In genomic region chr6:91590191-91590590, GRCh38 we compare ENCODE assay signal across 28 cellular contexts.
"Had no signal": no experiment of that assay in that cellular context is flagged by ENCODE, and none has a peak within 500 bp of the region (broad histone marks: within the 10 kb centered on the region; RNA-seq: fewer than 3 reads in every experiment).

No MANE protein-coding gene starts in this region.

- H3K4me1 ChIP-seq: colonic mucosa, esophagus muscularis mucosa, foreskin keratinocyte, heart right ventricle, prostate gland, right atrium auricular region, suprapubic skin, transverse colon, upper lobe of right lung, uterus had no signal

- H3K9me3 ChIP-seq: colonic mucosa, esophagus muscularis mucosa, prostate gland, right atrium auricular region, suprapubic skin, transverse colon, upper lobe of right lung, uterus had no signal

- H3K4me3 Mint-ChIP-seq: dendritic cell treated with granulocyte-macrophage colony-stimulating factor and Interleukin-4, amounts not matched to agents 40 ng/mL and 50 ng/mL, for 4 days; memory B cell; natural killer cell; stimulated activated naive CD8-positive, alpha-beta T cell treated with anti-CD3 and anti-CD28 coated beads, Interleukin-15, amount 100 ng/mL, for 72 hours had no signal

- H3K4me2 ChIP-seq: smooth muscle cell had no signal

- H3K36me3 ChIP-seq: colonic mucosa, esophagus muscularis mucosa, heart right ventricle, prostate gland, right atrium auricular region, suprapubic skin, transverse colon, upper lobe of right lung, uterus had no signal

- FAIRE-seq: endothelial cell of umbilical vein, keratinocyte had no signal

- H3K27me3 ChIP-seq: colonic mucosa, esophagus muscularis mucosa, foreskin keratinocyte, heart right ventricle, right atrium auricular region, suprapubic skin, transverse colon, upper lobe of right lung, uterus had no signal

- ATAC-seq: foreskin keratinocyte; heart right ventricle; left lobe of liver; natural killer cell; sciatic nerve; stimulated activated naive CD8-positive, alpha-beta T cell treated with anti-CD3 and anti-CD28 coated beads, Interleukin-15, amount 100 ng/mL, for 72 hours; upper lobe of right lung had no signal

- H3K27me3 Mint-ChIP-seq: dendritic cell treated with granulocyte-macrophage colony-stimulating factor and Interleukin-4, amounts not matched to agents 40 ng/mL and 50 ng/mL, for 4 days; memory B cell; stimulated activated naive CD8-positive, alpha-beta T cell treated with anti-CD3 and anti-CD28 coated beads, Interleukin-15, amount 100 ng/mL, for 72 hours had no signal

- H3K4me1 Mint-ChIP-seq: memory B cell; natural killer cell; stimulated activated naive CD8-positive, alpha-beta T cell treated with anti-CD3 and anti-CD28 coated beads, Interleukin-15, amount 100 ng/mL, for 72 hours had no signal

- DNase-seq: colonic mucosa; effector CD8-positive, alpha-beta T cell; foreskin keratinocyte; glutamatergic neuron; heart right ventricle; hypothalamus; natural killer cell; stimulated activated CD4-positive, alpha-beta T cell treated with anti-CD3 and anti-CD28 coated beads, Interleukin-12 subunit alpha, Interleukin-12 subunit beta, amount 100 ng/mL, for 4 hours; stimulated activated CD4-positive, alpha-beta T cell treated with anti-CD3 and anti-CD28 coated beads, Interleukin-1b, Interleukin-23, amount 100 ng/mL, for 48 hours; stimulated activated CD4-positive, alpha-beta T cell treated with anti-CD3 and anti-CD28 coated beads, Interleukin-4, amount 100 ng/mL, for 1 hour; stimulated activated CD8-positive, alpha-beta memory T cell treated with anti-CD3 and anti-CD28 coated beads, Interleukin-4, amount 100 ng/mL, for 48 hours; stimulated activated naive CD4-positive, alpha-beta T cell; stimulated activated naive CD8-positive, alpha-beta T cell treated with anti-CD3 and anti-CD28 coated beads, Interleukin-15, amount 100 ng/mL, for 72 hours; transverse colon; upper lobe of right lung; uterus had no signal

- H3K27ac ChIP-seq: colonic mucosa, esophagus muscularis mucosa, foreskin keratinocyte, heart right ventricle, prostate gland, right atrium auricular region, suprapubic skin, transverse colon, upper lobe of right lung, uterus had no signal

- H3K27ac Mint-ChIP-seq: dendritic cell treated with granulocyte-macrophage colony-stimulating factor and Interleukin-4, amounts not matched to agents 40 ng/mL and 50 ng/mL, for 4 days; memory B cell; natural killer cell had no signal

- H3K36me3 Mint-ChIP-seq: memory B cell had no signal

- H3K4me3 ChIP-seq: colonic mucosa, esophagus muscularis mucosa, heart right ventricle, lung, prostate gland, right atrium auricular region, smooth muscle cell, suprapubic skin, transverse colon, upper lobe of right lung, uterus had no signal
